Comparison of ENCODE assay signal across 1 cellular context in genomic region chr16:78323315-78323714, GRCh38.
A peak's percentile ranks its signal among the peaks of the same experiment; 100 is the strongest.
TF ChIP-seq lines count a peak whose summit lies in the region.

No MANE protein-coding gene starts in this region.

TF ChIP-seq in liver, 16 proteins besides CTCF, POLR2A, EP300 and RAD21 (continued from another document):
- TF ChIP-seq RXRA (IDR thresholded peaks at IDR 0.05) (peak in 1 of 2 donors; percentile 69), HNF4A (conservative IDR thresholded peaks at IDR 0.05) (peak in 1 of 2 donors; percentile 39), EGR1 (IDR thresholded peaks at IDR 0.05; ENCODE audit: low read depth in 2 of 2) (no peak), NR2F2 (IDR thresholded peaks at IDR 0.05) (no peak), FOXA1 (IDR thresholded peaks at IDR 0.05) (no peak)
- TF ChIP-seq, protein P1, sequence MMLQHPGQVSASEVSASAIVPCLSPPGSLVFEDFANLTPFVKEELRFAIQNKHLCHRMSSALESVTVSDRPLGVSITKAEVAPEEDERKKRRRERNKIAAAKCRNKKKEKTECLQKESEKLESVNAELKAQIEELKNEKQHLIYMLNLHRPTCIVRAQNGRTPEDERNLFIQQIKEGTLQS (IDR thresholded peaks at IDR 0.05) = no peak
